ENCODE assay signal across 6 cellular contexts in genomic region chr16:23595246-23595950, GRCh38. TPM values are rescaled to one million over a fixed set of nuclear protein-coding genes. Genes with fewer than 3 reads are reported as not detected.
A peak's percentile ranks its signal among the peaks of the same experiment; 100 is the strongest.
DNase-seq lines count a peak whose midpoint lies in the region; ATAC-seq and TF ChIP-seq lines count a peak whose summit lies in the region.

No MANE protein-coding gene starts in this region.

- H3K27me3 ChIP-seq in fibroblast of lung (ENCODE audit: control insufficient read depth, insufficient read depth, low read length) = no peaks in the 10 kb centered on the region

- H3K27ac ChIP-seq in C4-2B (peak overlapping the region; percentile 95), fibroblast of lung (ENCODE audit: insufficient read depth, low read length) (peak overlapping the region; percentile 87)

- DNase-seq in LoVo (ENCODE audit: low spot score) = peak; percentile 48
- DNase-seq in fibroblast of lung (ENCODE audit: low read depth in 2 of 2) = no peak
- no peak for DNase-seq in stimulated activated naive B cell treated with anti-CD40 and anti-IgM and Interleukin-4, amounts not matched to agents 10 μg/mL and 1 μg/mL and 100 μg/mL, for 72 hours
- DNase-seq in NCI-H510A (lab: John Stamatoyannopoulos, UW) = no peak
- no peak for DNase-seq in NCI-H748 treated with DMSO at 0.1 percent for 48 hours (lab: John Stamatoyannopoulos, UW)

- H3K9me3 Mint-ChIP-seq in stimulated activated naive B cell treated with anti-CD40 and anti-IgM and Interleukin-4, amounts not matched to agents 10 μg/mL and 1 μg/mL and 100 μg/mL, for 72 hours = no peaks in the 10 kb centered on the region

- peak overlapping the region; percentile 86 for H3K27ac Mint-ChIP-seq in stimulated activated naive B cell treated with anti-CD40 and anti-IgM and Interleukin-4, amounts not matched to agents 10 μg/mL and 1 μg/mL and 100 μg/mL, for 72 hours

- H3K4me3 ChIP-seq in fibroblast of lung (replicated peaks in 1 of 4; ENCODE audit: control extremely low read depth in 1 of 4, insufficient read depth in 1 of 4, low read depth in 3 of 4, low read length in 4 of 4) = peak overlapping the region; percentile 69 to 100 (median 80)

- TF ChIP-seq CTCF in C4-2B (conservative IDR thresholded peaks at IDR 0.05) (no peak), fibroblast of lung (conservative IDR thresholded peaks at IDR 0.05 in 1 of 2, IDR thresholded peaks at IDR 0.05 in 1 of 2; ENCODE audit: low read depth in 1 of 2, low read length in 2 of 2) (no peak)

- H2AFZ ChIP-seq in fibroblast of lung (ENCODE audit: low read length) = no peak overlapping the region

- peaks cover 50% of the 10 kb centered on the region for H3K79me2 ChIP-seq in fibroblast of lung (ENCODE audit: control insufficient read depth, insufficient read depth, low read length)

- peak overlapping the region; percentile 97 for H3K9ac ChIP-seq in fibroblast of lung (ENCODE audit: insufficient read depth, low read length)

- H3K4me1 Mint-ChIP-seq in stimulated activated naive B cell treated with anti-CD40 and anti-IgM and Interleukin-4, amounts not matched to agents 10 μg/mL and 1 μg/mL and 100 μg/mL, for 72 hours = peaks cover 14 to 39% of the 10 kb centered on the region in 2 donors

- peaks cover 20 to 26% of the 10 kb centered on the region in 2 donors for H3K36me3 Mint-ChIP-seq in stimulated activated naive B cell treated with anti-CD40 and anti-IgM and Interleukin-4, amounts not matched to agents 10 μg/mL and 1 μg/mL and 100 μg/mL, for 72 hours

- no peaks in the 10 kb centered on the region for H3K4me1 ChIP-seq in fibroblast of lung (ENCODE audit: control insufficient read depth, extremely low read depth, insufficient read depth, low read length)

- no peaks in the 10 kb centered on the region for H4K20me1 ChIP-seq in fibroblast of lung (ENCODE audit: control insufficient read depth, extremely low read depth, insufficient read depth, low read length)

- peak overlapping the region; percentile 85 to 89 for H3K4me3 Mint-ChIP-seq in stimulated activated naive B cell treated with anti-CD40 and anti-IgM and Interleukin-4, amounts not matched to agents 10 μg/mL and 1 μg/mL and 100 μg/mL, for 72 hours

- peak overlapping the region; percentile 74 for H3K4me2 ChIP-seq in fibroblast of lung (ENCODE audit: extremely low read depth, insufficient read depth, low read length)

- H3K9me3 ChIP-seq in fibroblast of lung (ENCODE audit: control insufficient read depth, insufficient read depth, low read depth, low read length) = no peaks in the 10 kb centered on the region

- no peaks in the 10 kb centered on the region for H3K27me3 Mint-ChIP-seq in stimulated activated naive B cell treated with anti-CD40 and anti-IgM and Interleukin-4, amounts not matched to agents 10 μg/mL and 1 μg/mL and 100 μg/mL, for 72 hours

- H3K36me3 ChIP-seq in fibroblast of lung (ENCODE audit: control insufficient read depth, insufficient read depth, low read length) = peaks cover 5% of the 10 kb centered on the region

- peak; percentile 4 to 8 for ATAC-seq in stimulated activated naive B cell treated with anti-CD40 and anti-IgM and Interleukin-4, amounts not matched to agents 10 μg/mL and 1 μg/mL and 100 μg/mL, for 72 hours (replicated peaks)

RNA-seq across cellular contexts. Expression of gene NDUFAB1, which starts 0.7 kb away (rescaled TPM):
- 76.3 and 98.4 TPM in 2 replicates for total RNA-seq in fibroblast of lung
- polyA plus RNA-seq in fibroblast of lung = 105 and 127 TPM in 2 replicates
- polyA plus RNA-seq in fibroblast of lung (2012) = 100 and 125 TPM in 2 replicates
- polyA minus RNA-seq in fibroblast of lung (ENCODE audit: low replicate concordance) = 10.0 and 11.0 TPM in 2 replicates

RNA-seq across cellular contexts. Expression of gene UBFD1, which starts 37.9 kb away (rescaled TPM):
- total RNA-seq in fibroblast of lung = 68.8 and 101 TPM in 2 replicates
- 59.6 and 66.6 TPM in 2 replicates for polyA plus RNA-seq in fibroblast of lung
- 38.4 and 43.3 TPM in 2 replicates for polyA plus RNA-seq in fibroblast of lung (2012)
- 53.4 and 64.7 TPM in 2 replicates for polyA minus RNA-seq in fibroblast of lung (ENCODE audit: low replicate concordance)

RNA-seq across cellular contexts. Expression of gene EARS2, which starts 38.2 kb away (rescaled TPM):
- total RNA-seq in fibroblast of lung = 28.2 and 40.3 TPM in 2 replicates
- 27.3 and 31.7 TPM in 2 replicates for polyA plus RNA-seq in fibroblast of lung
- polyA plus RNA-seq in fibroblast of lung (2012) = 21.7 and 23.4 TPM in 2 replicates
- polyA minus RNA-seq in fibroblast of lung (ENCODE audit: low replicate concordance) = 47.8 and 89.8 TPM in 2 replicates

RNA-seq across cellular contexts. Expression of gene PALB2, which starts 45.7 kb away (rescaled TPM):
- 8.1 and 9.2 TPM in 2 replicates for total RNA-seq in fibroblast of lung
- 7.7 and 7.9 TPM in 2 replicates for polyA plus RNA-seq in fibroblast of lung
- 7.5 and 7.7 TPM in 2 replicates for polyA plus RNA-seq in fibroblast of lung (2012)
- 3.7 and 8.5 TPM in 2 replicates for polyA minus RNA-seq in fibroblast of lung (ENCODE audit: low replicate concordance)

RNA-seq across cellular contexts. Expression of gene DCTN5, which starts 45.9 kb away (rescaled TPM):
- total RNA-seq in fibroblast of lung = 28.8 and 39.6 TPM in 2 replicates
- 96.7 and 118 TPM in 2 replicates for polyA plus RNA-seq in fibroblast of lung
- 46.6 and 64.5 TPM in 2 replicates for polyA plus RNA-seq in fibroblast of lung (2012)
- 76.8 and 129 TPM in 2 replicates for polyA minus RNA-seq in fibroblast of lung (ENCODE audit: low replicate concordance)
